28 cellular contexts compared by ENCODE assay signal in the genomic region with DNA sequence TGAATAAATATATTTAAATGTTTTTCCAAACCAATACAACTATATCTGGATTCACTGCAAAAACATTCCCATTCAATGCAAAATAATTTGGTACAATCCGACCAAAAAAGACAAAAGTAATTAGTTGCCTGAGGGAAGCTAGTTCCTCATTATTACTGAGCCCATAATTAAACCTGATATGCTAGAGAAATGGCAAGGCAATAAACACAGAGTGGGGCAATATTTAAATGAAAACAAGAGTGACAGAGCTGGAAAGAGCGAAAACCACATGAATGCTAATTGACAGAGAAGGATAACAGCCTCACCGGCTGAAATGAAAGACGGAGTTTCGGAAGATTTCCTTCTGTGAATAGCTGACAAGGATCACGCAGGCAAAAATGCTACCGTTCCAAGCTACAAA.
"Had no signal": no experiment of that assay in that cellular context is flagged by ENCODE, and none has a peak within 500 bp of the region (broad histone marks: within the 10 kb centered on the region; RNA-seq: fewer than 3 reads in every experiment).

No MANE protein-coding gene starts in this region.

- H3K4me3 ChIP-seq: left lung, lower lobe of right lung, pancreas, prostate gland, skin epidermis, spleen, suprapubic skin, thoracic aorta, tibial artery, upper lobe of right lung had no signal

- H3K9me3 ChIP-seq: left lung, lower lobe of right lung, pancreas, prostate gland, spleen, suprapubic skin, thoracic aorta, tibial artery, upper lobe of right lung had no signal

- H3K27me3 ChIP-seq: left lung, pancreas, spleen, suprapubic skin, tibial artery, upper lobe of right lung had no signal

- H3K36me3 Mint-ChIP-seq: naive thymus-derived CD8-positive, alpha-beta T cell had no signal

- H3K27ac Mint-ChIP-seq: immature natural killer cell; naive thymus-derived CD8-positive, alpha-beta T cell; nephron; stimulated activated effector memory CD8-positive, alpha-beta T cell treated with anti-CD3 and anti-CD28 coated beads, Interleukin-12 subunit alpha, Interleukin-12 subunit beta, amount 100 ng/mL, for 72 hours; stimulated activated naive CD8-positive, alpha-beta T cell treated with anti-CD3 and anti-CD28 coated beads, Interleukin-15, Interleukin-2, amounts not matched to agents 100 ng/mL and 50 ng/mL, for 24 hours had no signal

- H3K27ac ChIP-seq: left lung, lower lobe of right lung, pancreas, prostate gland, skin epidermis, spleen, suprapubic skin, thoracic aorta, tibial artery, upper lobe of right lung had no signal

- H3K4me3 Mint-ChIP-seq: immature natural killer cell; naive thymus-derived CD8-positive, alpha-beta T cell; nephron; neural crest cell; stimulated activated effector memory CD8-positive, alpha-beta T cell treated with anti-CD3 and anti-CD28 coated beads, Interleukin-12 subunit alpha, Interleukin-12 subunit beta, amount 100 ng/mL, for 72 hours; stimulated activated naive CD8-positive, alpha-beta T cell treated with anti-CD3 and anti-CD28 coated beads, Interleukin-15, Interleukin-2, amounts not matched to agents 100 ng/mL and 50 ng/mL, for 24 hours had no signal

- DNase-seq: hypothalamus; immature natural killer cell; kidney; left colon; left lung; lower lobe of right lung; mammary epithelial cell; mesenchymal stem cell; naive thymus-derived CD8-positive, alpha-beta T cell; nucleus accumbens; pancreas; posterior cingulate gyrus; retina; right cardiac atrium; spleen; stimulated activated CD4-positive, alpha-beta T cell treated with anti-CD3 and anti-CD28 coated beads, Interleukin-4, amount 100 ng/mL, for 24 hours; stimulated activated naive CD4-positive, alpha-beta T cell; tibial artery; trophoblast cell; upper lobe of right lung had no signal

- H3K4me1 ChIP-seq: left lung, lower lobe of right lung, pancreas, prostate gland, suprapubic skin, tibial artery, upper lobe of right lung had no signal

- H3K36me3 ChIP-seq: pancreas, upper lobe of right lung had no signal

- H3K4me1 Mint-ChIP-seq: immature natural killer cell; naive thymus-derived CD8-positive, alpha-beta T cell had no signal

- H3K9me3 Mint-ChIP-seq: immature natural killer cell; naive thymus-derived CD8-positive, alpha-beta T cell; nephron; neural crest cell; stimulated activated effector memory CD8-positive, alpha-beta T cell treated with anti-CD3 and anti-CD28 coated beads, Interleukin-12 subunit alpha, Interleukin-12 subunit beta, amount 100 ng/mL, for 72 hours; stimulated activated naive CD8-positive, alpha-beta T cell treated with anti-CD3 and anti-CD28 coated beads, Interleukin-15, Interleukin-2, amounts not matched to agents 100 ng/mL and 50 ng/mL, for 24 hours had no signal
